Comparison of ENCODE assay signal across 22 cellular contexts in the genomic region with DNA sequence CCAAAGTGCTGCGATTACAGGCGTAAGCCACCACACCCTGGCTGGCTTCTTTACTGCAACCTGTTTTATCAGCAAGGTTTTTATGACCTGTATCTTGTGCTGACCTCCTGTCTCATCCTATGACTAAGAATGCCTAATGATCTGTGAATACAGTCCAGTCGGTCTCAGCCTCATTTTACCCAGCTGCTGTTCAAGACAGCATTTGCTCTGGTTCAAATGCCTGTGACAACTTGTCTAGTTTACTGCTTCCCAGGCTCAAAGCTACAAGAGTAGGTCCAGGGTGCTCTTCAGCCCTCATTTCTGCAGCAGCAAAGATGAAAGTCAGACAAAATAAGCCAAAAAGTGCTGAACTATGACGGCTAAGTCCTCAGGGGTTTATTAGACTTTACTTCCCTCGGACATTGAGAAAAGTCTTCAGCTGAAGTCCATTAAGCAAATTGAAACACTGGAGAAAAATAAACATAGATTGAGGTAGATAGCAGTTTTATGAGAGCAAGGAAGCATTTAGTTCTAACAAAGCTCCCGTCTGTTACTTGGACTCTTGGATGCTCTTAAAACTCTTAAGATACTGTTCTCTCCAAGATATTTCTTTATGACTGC. TPM values are rescaled to one million over a fixed set of nuclear protein-coding genes. Genes with fewer than 3 reads are reported as not detected.
"Had no signal": no experiment of that assay in that cellular context is flagged by ENCODE, and none has a peak within 500 bp of the region (broad histone marks: within the 10 kb centered on the region; RNA-seq: fewer than 3 reads in every experiment).

No MANE protein-coding gene starts in this region.

- H3K9ac ChIP-seq: neural progenitor cell had no signal

- H3K36me3 ChIP-seq: brain microvascular endothelial cell, left lung, neural progenitor cell, ovary had no signal

- H3K27ac ChIP-seq: brain microvascular endothelial cell, left lung, neural progenitor cell, ovary had no signal

- H3K4me1 ChIP-seq: left lung had no signal

- H3K9me3 ChIP-seq: left lung, ovary had no signal

- H3K4me3 ChIP-seq: left lung, neural progenitor cell, ovary had no signal

- ATAC-seq: activated CD8-positive, alpha-beta memory T cell treated with anti-CD3 and anti-CD28 coated beads, Interleukin-2, amount 10 ng/mL, durations not matched to agents 7 days and 5 days; activated naive CD4-positive, alpha-beta T cell treated with anti-CD3 and anti-CD28 coated beads, Interleukin-2, amount 50 U/mL, for 72 hours; left lung; T-helper 17 cell had no signal

- DNase-seq: activated CD4-positive, alpha-beta T cell treated with anti-CD3 and anti-CD28 coated beads, Interleukin-2, amount 50 U/mL, for 4 hours; activated CD4-positive, CD25-positive, alpha-beta regulatory T cell treated with anti-CD3 and anti-CD28 coated beads, Interleukin-2, amount 50 U/mL, for 72 hours; activated CD8-positive, alpha-beta memory T cell treated with anti-CD3 and anti-CD28 coated beads, Interleukin-2, amount 10 ng/mL, durations not matched to agents 7 days and 5 days; activated effector memory CD4-positive, alpha-beta T cell treated with anti-CD3 and anti-CD28 coated beads, Interleukin-2, amount 50 U/mL, for 16 hours; activated T-cell treated with anti-CD3 and anti-CD28 coated beads, Interleukin-2, amount 50 U/mL, for 24 hours; brain microvascular endothelial cell; endodermal cell; foreskin fibroblast; glutamatergic neuron; left lung; ovary; stimulated activated CD4-positive, alpha-beta T cell treated with anti-CD3 and anti-CD28 coated beads, Interleukin-15, amount 100 ng/mL, for 24 hours; stimulated activated CD4-positive, alpha-beta T cell treated with anti-CD3 and anti-CD28 coated beads, Interleukin-4, amount 100 ng/mL, for 24 hours; T-helper 17 cell had no signal

RNA-seq across cellular contexts. Expression of a gene that starts 12.5 kb away (rescaled TPM):
- total RNA-seq: activated CD8-positive, alpha-beta memory T cell treated with anti-CD3 and anti-CD28 coated beads, Interleukin-2, amount 10 ng/mL, durations not matched to agents 7 days and 5 days; activated naive CD4-positive, alpha-beta T cell treated with anti-CD3 and anti-CD28 coated beads, Interleukin-2, amount 50 U/mL, for 72 hours; endodermal cell; left lung; mesenteric fat pad; myocyte; ovary; renal cortical epithelial cell; T-helper 17 cell; temporal lobe; ureter had no signal
- polyA plus RNA-seq: esophagus, ovary had no signal
